In the genomic region with DNA sequence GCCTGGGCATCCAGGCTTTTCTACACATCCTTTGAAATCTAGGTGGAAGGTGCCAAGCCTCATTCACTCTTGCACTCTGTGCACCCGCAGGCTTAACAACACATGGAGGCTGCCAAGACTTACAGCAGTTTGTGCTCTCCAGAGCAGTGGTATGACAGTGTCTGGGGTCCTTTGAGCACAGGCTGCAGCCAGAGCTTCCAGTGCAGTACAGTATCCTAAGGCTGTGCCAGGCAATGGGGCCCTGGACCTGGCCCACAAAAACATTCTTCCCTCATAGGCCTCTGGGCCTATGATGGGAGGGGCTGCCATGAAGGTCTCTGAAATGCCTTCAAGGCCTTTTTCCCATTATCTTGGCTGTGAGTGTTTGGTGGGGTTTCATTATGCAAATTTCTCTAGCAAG, we compare ENCODE assay signal across 32 cellular contexts.
"Had no signal": no experiment of that assay in that cellular context is flagged by ENCODE, and none has a peak within 500 bp of the region (broad histone marks: within the 10 kb centered on the region; RNA-seq: fewer than 3 reads in every experiment).

No MANE protein-coding gene starts in this region.

- DNase-seq: activated CD4-positive, alpha-beta T cell treated with anti-CD3 and anti-CD28 coated beads, Interleukin-2, amount 10 ng/mL, durations not matched to agents 24 days and 14 days; activated CD4-positive, alpha-beta T cell treated with anti-CD3 and anti-CD28 coated beads, Interleukin-2, amount 50 U/mL, for 4 hours; activated CD8-positive, alpha-beta T cell treated with anti-CD3 and anti-CD28 coated beads for 36 hours; activated gamma-delta T cell; activated naive CD4-positive, alpha-beta T cell treated with Interleukin-2 at 50 U/mL for 16 hours; activated naive CD8-positive, alpha-beta T cell treated with anti-CD3 and anti-CD28 coated beads, Interleukin-2, amount 10 ng/mL, durations not matched to agents 7 days and 5 days; activated T-cell treated with anti-CD3 and anti-CD28 coated beads, Interleukin-2, amount 50 U/mL, for 24 hours; amygdala; body of pancreas; Kasumi-1; KG1; MG63; NCI-H1048; NCI-H1105 treated with DMSO at 0.1 percent for 48 hours; NCI-H1436; NCI-H1694; NCI-H1930; NCI-H2081 treated with DMSO at 0.1 percent for 48 hours; NCI-H510A; NCI-H526; NCI-H748 treated with DMSO at 0.1 percent for 48 hours; SIG-M5 had no signal

- H3K27ac ChIP-seq: ascending aorta, body of pancreas, breast epithelium, PC-9, RWPE1 had no signal

- H3K9me3 Mint-ChIP-seq: activated CD4-positive, alpha-beta T cell treated with anti-CD3 and anti-CD28 coated beads, Interleukin-2, amount 10 ng/mL, durations not matched to agents 24 days and 14 days; activated T-cell treated with anti-CD3 and anti-CD28 coated beads, Interleukin-2, amount 50 U/mL, for 24 hours; activated T-helper 2 cell treated with anti-CD3 and anti-CD28 coated beads, Interferon-gamma antibody, Interleukin-2, Interleukin-4, amounts not matched to agents 10 μg/mL and 5 μg/mL and 100 μg/mL, durations not matched to agents 14 hours and 24 hours and 36 hours; T-helper 1 cell treated with Interleukin-12 subunit alpha and Interleukin-12 subunit beta and Interleukin-4 antibody, amounts not matched to agents 30 μg/mL and 1 μg/mL, for 36 hours; T-helper 2 cell treated with Interferon-gamma antibody and Interleukin-4, amounts not matched to agents 5 μg/mL and 100 μg/mL, for 36 hours had no signal

- H3K27ac Mint-ChIP-seq: activated CD4-positive, alpha-beta T cell treated with anti-CD3 and anti-CD28 coated beads, Interleukin-2, amount 10 ng/mL, durations not matched to agents 24 days and 14 days; activated CD8-positive, alpha-beta T cell treated with anti-CD3 and anti-CD28 coated beads for 36 hours; activated naive CD4-positive, alpha-beta T cell treated with anti-CD3 and anti-CD28 coated beads, Interleukin-2, amount 50 U/mL, for 24 hours; activated naive CD8-positive, alpha-beta T cell treated with anti-CD3 and anti-CD28 coated beads, Interleukin-2, amount 10 ng/mL, durations not matched to agents 7 days and 5 days; activated T-cell treated with anti-CD3 and anti-CD28 coated beads, Interleukin-2, amount 50 U/mL, for 24 hours; activated T-helper 2 cell treated with anti-CD3 and anti-CD28 coated beads, Interferon-gamma antibody, Interleukin-2, Interleukin-4, amounts not matched to agents 10 μg/mL and 5 μg/mL and 100 μg/mL, durations not matched to agents 14 hours and 24 hours and 36 hours; T-helper 1 cell treated with Interleukin-12 subunit alpha and Interleukin-12 subunit beta and Interleukin-4 antibody, amounts not matched to agents 30 μg/mL and 1 μg/mL, for 36 hours; T-helper 2 cell treated with Interferon-gamma antibody and Interleukin-4, amounts not matched to agents 5 μg/mL and 100 μg/mL, for 36 hours had no signal

- H3K4me3 ChIP-seq: ascending aorta, body of pancreas, breast epithelium, MG63, PC-9 had no signal

- H2AFZ ChIP-seq: PC-9 had no signal

- H3K4me2 ChIP-seq: PC-9 had no signal

- FAIRE-seq: RCC 7860, TTC549 had no signal

- H3K36me3 ChIP-seq: ascending aorta, breast epithelium, MG63 had no signal

- H3K4me1 Mint-ChIP-seq: activated CD4-positive, alpha-beta T cell treated with anti-CD3 and anti-CD28 coated beads, Interleukin-2, amount 10 ng/mL, durations not matched to agents 24 days and 14 days; activated naive CD4-positive, alpha-beta T cell treated with anti-CD3 and anti-CD28 coated beads, Interleukin-2, amount 50 U/mL, for 24 hours; activated naive CD8-positive, alpha-beta T cell treated with anti-CD3 and anti-CD28 coated beads, Interleukin-2, amount 10 ng/mL, durations not matched to agents 7 days and 5 days had no signal

- H3K27me3 ChIP-seq: ascending aorta, body of pancreas, breast epithelium, MG63 had no signal

- H3K4me1 ChIP-seq: breast epithelium had no signal

- H3K36me3 Mint-ChIP-seq: activated naive CD4-positive, alpha-beta T cell treated with anti-CD3 and anti-CD28 coated beads, Interleukin-2, amount 50 U/mL, for 24 hours; activated naive CD8-positive, alpha-beta T cell treated with anti-CD3 and anti-CD28 coated beads, Interleukin-2, amount 10 ng/mL, durations not matched to agents 7 days and 5 days had no signal

- H3K4me3 Mint-ChIP-seq: activated CD4-positive, alpha-beta T cell treated with anti-CD3 and anti-CD28 coated beads, Interleukin-2, amount 10 ng/mL, durations not matched to agents 24 days and 14 days; activated CD8-positive, alpha-beta T cell treated with anti-CD3 and anti-CD28 coated beads for 36 hours; activated naive CD4-positive, alpha-beta T cell treated with anti-CD3 and anti-CD28 coated beads, Interleukin-2, amount 50 U/mL, for 24 hours; activated naive CD8-positive, alpha-beta T cell treated with anti-CD3 and anti-CD28 coated beads, Interleukin-2, amount 10 ng/mL, durations not matched to agents 7 days and 5 days; activated T-cell treated with anti-CD3 and anti-CD28 coated beads, Interleukin-2, amount 50 U/mL, for 24 hours; T-helper 1 cell treated with Interleukin-12 subunit alpha and Interleukin-12 subunit beta and Interleukin-4 antibody, amounts not matched to agents 30 μg/mL and 1 μg/mL, for 36 hours; T-helper 2 cell treated with Interferon-gamma antibody and Interleukin-4, amounts not matched to agents 5 μg/mL and 100 μg/mL, for 36 hours had no signal

- H3K27me3 Mint-ChIP-seq: activated CD4-positive, alpha-beta T cell treated with anti-CD3 and anti-CD28 coated beads, Interleukin-2, amount 10 ng/mL, durations not matched to agents 24 days and 14 days; activated CD8-positive, alpha-beta T cell treated with anti-CD3 and anti-CD28 coated beads for 36 hours; activated T-cell treated with anti-CD3 and anti-CD28 coated beads, Interleukin-2, amount 50 U/mL, for 24 hours had no signal
